In genomic region chr3:23238578-23238977, GRCh38 we compare ENCODE assay signal across 1 cellular context.
TF ChIP-seq lines count a peak whose summit lies in the region.

No MANE protein-coding gene starts in this region.

TF ChIP-seq in GM12878, 131 proteins besides CTCF, POLR2A, EP300 and RAD21 (continued from another document):
- TF ChIP-seq ZBTB40 (IDR thresholded peaks at IDR 0.05; ENCODE audit: borderline replicate concordance) (no peak), NKRF (conservative IDR thresholded peaks at IDR 0.05) (no peak), SMC3 (IDR thresholded peaks at IDR 0.05; ENCODE audit: borderline replicate concordance, low read length) (no peak)
